8 cellular contexts compared by ENCODE assay signal in the genomic region with DNA sequence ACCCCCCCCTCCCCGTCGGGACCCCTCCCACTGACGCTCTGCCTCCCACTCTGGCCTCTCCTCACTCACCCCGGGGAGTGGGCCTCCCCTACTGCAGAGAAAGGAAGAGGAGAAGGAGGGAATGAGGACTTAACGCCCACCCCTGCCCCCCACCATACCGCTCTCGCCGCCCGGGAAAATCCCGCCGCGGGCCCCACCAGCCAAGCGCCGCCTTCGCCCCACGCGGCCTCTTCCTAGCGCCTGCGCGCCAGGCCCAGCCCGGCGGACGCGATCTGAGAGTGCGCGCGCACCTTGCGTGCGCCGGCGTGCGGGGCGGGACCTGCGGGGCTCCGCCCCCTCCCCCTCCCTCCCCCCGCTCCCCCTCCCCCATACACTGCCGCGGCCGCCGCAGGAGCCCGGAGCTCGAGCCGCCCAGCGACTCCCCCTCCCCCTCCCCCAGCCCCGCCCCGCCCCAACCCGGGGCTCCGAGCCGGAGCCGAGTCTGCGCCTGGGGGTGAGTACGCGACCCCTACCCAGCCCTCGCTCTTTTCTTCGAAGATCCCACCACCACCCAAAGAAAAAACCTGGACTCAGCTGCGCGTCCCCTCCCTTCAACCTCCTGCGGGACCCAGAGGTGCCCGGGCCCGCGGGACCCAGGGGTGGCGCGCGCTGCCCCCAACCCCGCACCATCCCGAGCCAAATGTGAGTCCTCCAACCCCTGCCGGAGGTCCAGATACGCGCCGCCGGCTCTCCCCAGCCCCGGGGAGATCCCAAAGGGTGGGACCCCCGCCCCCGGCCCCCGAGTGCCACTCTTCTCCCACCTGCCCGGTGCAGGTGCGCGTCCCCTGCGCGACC. TPM values are rescaled to one million over a fixed set of nuclear protein-coding genes. Genes with fewer than 3 reads are reported as not detected.
A peak's percentile ranks its signal among the peaks of the same experiment; 100 is the strongest.
DNase-seq lines count a peak whose midpoint lies in the region; ATAC-seq and TF ChIP-seq lines count a peak whose summit lies in the region.

A gene (minus strand): TSS at position 267 of the 834 bp plus-strand sequence. CDS start 10,841 bp downstream, outside the sequence.
A gene (plus strand): TSS at position 369 of the 834 bp plus-strand sequence. CDS start 7,031 bp downstream, outside the sequence.

- peak within 1 kb of the TSS; percentile 78 for H3K9ac ChIP-seq in SK-N-SH

- peak; percentile 64 for DNase-seq in DMS79 treated with DMSO at 0.1 percent for 48 hours (lab: John Stamatoyannopoulos, UW)
- DNase-seq in LoVo (ENCODE audit: low spot score) = peak; percentile 90
- DNase-seq in SK-N-SH = peak; percentile 100
- peak; percentile 89 for DNase-seq in activated naive CD4-positive, alpha-beta T cell treated with anti-CD3 and anti-CD28 coated beads, Interleukin-2, amount 10 ng/mL, durations not matched to agents 7 days and 5 days
- peak; percentile 99 for DNase-seq in germinal center (ENCODE audit: low spot score)
- peak; percentile 78 for DNase-seq in occipital lobe (lab: John Stamatoyannopoulos, UW)
- peak; percentile 84 for DNase-seq in superior temporal gyrus (ENCODE audit: extremely low spot score)

- peak; percentile 66 for ATAC-seq in GM21723 (IDR thresholded peaks at IDR 0.05; ENCODE audit: unreplicated experiment)

- peak within 1 kb of the TSS; percentile 88 for H3K4me3 Mint-ChIP-seq in activated naive CD4-positive, alpha-beta T cell treated with anti-CD3 and anti-CD28 coated beads, Interleukin-2, amount 10 ng/mL, durations not matched to agents 7 days and 5 days

- peak within 1 kb of the TSS; percentile 86; the same call in 1 of the 2 replicates for H2AFZ ChIP-seq in SK-N-SH (ENCODE audit: low read depth)

- TF ChIP-seq CTCF in SK-N-SH (IDR thresholded peaks at IDR 0.05) = no peak

- H3K4me1 Mint-ChIP-seq in activated naive CD4-positive, alpha-beta T cell treated with anti-CD3 and anti-CD28 coated beads, Interleukin-2, amount 10 ng/mL, durations not matched to agents 7 days and 5 days = peaks cover 61% of the 10 kb centered on the region

- H3K27me3 Mint-ChIP-seq in activated naive CD4-positive, alpha-beta T cell treated with anti-CD3 and anti-CD28 coated beads, Interleukin-2, amount 10 ng/mL, durations not matched to agents 7 days and 5 days = peaks cover 7% of the 10 kb centered on the region

- H3F3A ChIP-seq in SK-N-SH (replicated peaks; ENCODE audit: insufficient read depth) = peaks cover 13% of the 10 kb centered on the region

- no peaks in the 10 kb centered on the region for H3K9me3 ChIP-seq in SK-N-SH

- CTCF ChIA-PET in SK-N-SH (lab: Yijun Ruan, JAX) = interaction anchor here (1.0 to 2.0 kb wide), 5 partner anchors 17 to 358 kb away, joined by 3 to 7 read pairs (median 3); no protein-coding TSS in a partner anchor
- CTCF ChIA-PET in activated naive CD4-positive, alpha-beta T cell treated with anti-CD3 and anti-CD28 coated beads, Interleukin-2, amount 10 ng/mL, durations not matched to agents 7 days and 5 days (lab: Charles Lee) = no interaction called here

- no peak for TF ChIP-seq RAD21 in SK-N-SH (IDR thresholded peaks at IDR 0.05; ENCODE audit: low read length)

- TF ChIP-seq EP300 in SK-N-SH (IDR thresholded peaks at IDR 0.05; ENCODE audit: borderline replicate concordance in 1 of 2, low read depth in 1 of 2, low read length in 1 of 2) = no peak

- peak within 1 kb of the TSS; percentile 98 for H3K4me2 ChIP-seq in SK-N-SH

- POLR2A ChIA-PET in SK-N-SH (lab: Yijun Ruan, JAX) = no interaction called here

- H4K20me1 ChIP-seq in SK-N-SH (ENCODE audit: insufficient read depth) = peaks cover 42% of the 10 kb centered on the region

- peak within 1 kb of the TSS; percentile 82 to 92 for H3K4me3 ChIP-seq in SK-N-SH (ENCODE audit: low read depth in 2 of 2, low read length in 1 of 2)

- no peaks in the 10 kb centered on the region for H3K9me2 ChIP-seq in SK-N-SH

- H3K4me1 ChIP-seq in SK-N-SH (ENCODE audit: control insufficient read depth in 1 of 2, insufficient read depth in 2 of 2, low read depth in 1 of 2, low read length in 1 of 2) = peaks cover 23 to 34% of the 10 kb centered on the region in 2 experiments; a peak in 3 of 4 replicates

- H3K27ac Mint-ChIP-seq in activated naive CD4-positive, alpha-beta T cell treated with anti-CD3 and anti-CD28 coated beads, Interleukin-2, amount 10 ng/mL, durations not matched to agents 7 days and 5 days = peak within 1 kb of the TSS; percentile 94

- H3K36me3 Mint-ChIP-seq in activated naive CD4-positive, alpha-beta T cell treated with anti-CD3 and anti-CD28 coated beads, Interleukin-2, amount 10 ng/mL, durations not matched to agents 7 days and 5 days = peaks cover 24% of the 10 kb centered on the region

- under 1% methylated on average over 23 of the region's 80 CpGs for WGBS in SK-N-SH (ENCODE audit: low lambda C conversion rate)

- H3K79me2 ChIP-seq in SK-N-SH (ENCODE audit: insufficient read depth) = peaks cover 88% of the 10 kb centered on the region

- peak within 1 kb of the TSS; percentile 58 to 77 for H3K27ac ChIP-seq in SK-N-SH (ENCODE audit: low read depth in 2 of 2, low read length in 1 of 2)

- H3K9me3 Mint-ChIP-seq in activated naive CD4-positive, alpha-beta T cell treated with anti-CD3 and anti-CD28 coated beads, Interleukin-2, amount 10 ng/mL, durations not matched to agents 7 days and 5 days = no peaks in the 10 kb centered on the region

- no peaks in the 10 kb centered on the region for H3K27me3 ChIP-seq in SK-N-SH (ENCODE audit: insufficient read depth)

- H3K36me3 ChIP-seq in SK-N-SH (replicated peaks in 1 of 2; ENCODE audit: control insufficient read depth in 1 of 2, insufficient read depth in 2 of 2, low read length in 1 of 2) = peaks cover 6% of the 10 kb centered on the region in 2 experiments

TF ChIP-seq in SK-N-SH, 30 proteins besides CTCF, POLR2A, EP300 and RAD21:
- TF ChIP-seq, protein P1, sequence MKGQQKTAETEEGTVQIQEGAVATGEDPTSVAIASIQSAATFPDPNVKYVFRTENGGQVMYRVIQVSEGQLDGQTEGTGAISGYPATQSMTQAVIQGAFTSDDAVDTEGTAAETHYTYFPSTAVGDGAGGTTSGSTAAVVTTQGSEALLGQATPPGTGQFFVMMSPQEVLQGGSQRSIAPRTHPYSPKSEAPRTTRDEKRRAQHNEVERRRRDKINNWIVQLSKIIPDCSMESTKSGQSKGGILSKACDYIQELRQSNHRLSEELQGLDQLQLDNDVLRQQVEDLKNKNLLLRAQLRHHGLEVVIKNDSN (IDR thresholded peaks at IDR 0.05; ENCODE audit: borderline replicate concordance, low read depth) = no peak
- no peak for TF ChIP-seq ELF1 (IDR thresholded peaks at IDR 0.05)
- TF ChIP-seq, protein P2, sequence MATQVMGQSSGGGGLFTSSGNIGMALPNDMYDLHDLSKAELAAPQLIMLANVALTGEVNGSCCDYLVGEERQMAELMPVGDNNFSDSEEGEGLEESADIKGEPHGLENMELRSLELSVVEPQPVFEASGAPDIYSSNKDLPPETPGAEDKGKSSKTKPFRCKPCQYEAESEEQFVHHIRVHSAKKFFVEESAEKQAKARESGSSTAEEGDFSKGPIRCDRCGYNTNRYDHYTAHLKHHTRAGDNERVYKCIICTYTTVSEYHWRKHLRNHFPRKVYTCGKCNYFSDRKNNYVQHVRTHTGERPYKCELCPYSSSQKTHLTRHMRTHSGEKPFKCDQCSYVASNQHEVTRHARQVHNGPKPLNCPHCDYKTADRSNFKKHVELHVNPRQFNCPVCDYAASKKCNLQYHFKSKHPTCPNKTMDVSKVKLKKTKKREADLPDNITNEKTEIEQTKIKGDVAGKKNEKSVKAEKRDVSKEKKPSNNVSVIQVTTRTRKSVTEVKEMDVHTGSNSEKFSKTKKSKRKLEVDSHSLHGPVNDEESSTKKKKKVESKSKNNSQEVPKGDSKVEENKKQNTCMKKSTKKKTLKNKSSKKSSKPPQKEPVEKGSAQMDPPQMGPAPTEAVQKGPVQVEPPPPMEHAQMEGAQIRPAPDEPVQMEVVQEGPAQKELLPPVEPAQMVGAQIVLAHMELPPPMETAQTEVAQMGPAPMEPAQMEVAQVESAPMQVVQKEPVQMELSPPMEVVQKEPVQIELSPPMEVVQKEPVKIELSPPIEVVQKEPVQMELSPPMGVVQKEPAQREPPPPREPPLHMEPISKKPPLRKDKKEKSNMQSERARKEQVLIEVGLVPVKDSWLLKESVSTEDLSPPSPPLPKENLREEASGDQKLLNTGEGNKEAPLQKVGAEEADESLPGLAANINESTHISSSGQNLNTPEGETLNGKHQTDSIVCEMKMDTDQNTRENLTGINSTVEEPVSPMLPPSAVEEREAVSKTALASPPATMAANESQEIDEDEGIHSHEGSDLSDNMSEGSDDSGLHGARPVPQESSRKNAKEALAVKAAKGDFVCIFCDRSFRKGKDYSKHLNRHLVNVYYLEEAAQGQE (IDR thresholded peaks at IDR 0.05; ENCODE audit: low read depth, low read length) = 0 out of 2 replicates have a peak, but pooled peaks have one; percentile 9
- TF ChIP-seq NRF1 (IDR thresholded peaks at IDR 0.05; ENCODE audit: low read depth, low read length) = peak; percentile 94
- peak; percentile 76 for TF ChIP-seq POLR2AphosphoS5 (IDR thresholded peaks at IDR 0.05; ENCODE audit: low read depth, low read length)
- no peak for TF ChIP-seq JUND (IDR thresholded peaks at IDR 0.05)
- TF ChIP-seq, protein P3, sequence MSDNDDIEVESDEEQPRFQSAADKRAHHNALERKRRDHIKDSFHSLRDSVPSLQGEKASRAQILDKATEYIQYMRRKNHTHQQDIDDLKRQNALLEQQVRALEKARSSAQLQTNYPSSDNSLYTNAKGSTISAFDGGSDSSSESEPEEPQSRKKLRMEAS (IDR thresholded peaks at IDR 0.05; ENCODE audit: low read depth) = peak; percentile 56
- TF ChIP-seq MXI1 (IDR thresholded peaks at IDR 0.05; ENCODE audit: low read depth, low read length) = peak; percentile 59; the same call in 1 of the 2 replicates
- TF ChIP-seq TAF1 (IDR thresholded peaks at IDR 0.05; ENCODE audit: borderline replicate concordance, low read depth, low read length) = peak; percentile 70
- TF ChIP-seq SIN3A (IDR thresholded peaks at IDR 0.05; ENCODE audit: borderline replicate concordance, low read depth, low read length) = no peak
TF ChIP-seq in SK-N-SH: peak in this region for 6.

RNA-seq across cellular contexts. Expression of the first gene that starts in this region (rescaled TPM):
- polyA plus RNA-seq in SK-N-SH (2012; rRNA removed) = 92.4 and 97.0 TPM in 2 replicates
- polyA plus RNA-seq in SK-N-SH (2012; cell fraction: cytosol; rRNA removed) = 72.1 and 86.3 TPM in 2 replicates
- 39.4 and 45.0 TPM in 2 replicates for polyA plus RNA-seq in SK-N-SH (2012; cell fraction: nucleus; rRNA removed)
- total RNA-seq in occipital lobe = 34.6 TPM

RNA-seq across cellular contexts. Expression of the second gene that starts in this region (rescaled TPM):
- 52.7 and 63.2 TPM in 2 replicates for polyA plus RNA-seq in SK-N-SH (2012; rRNA removed)
- 26.9 and 37.6 TPM in 2 replicates for polyA plus RNA-seq in SK-N-SH (2012; cell fraction: cytosol; rRNA removed)
- 97.6 and 129 TPM in 2 replicates for polyA plus RNA-seq in SK-N-SH (2012; cell fraction: nucleus; rRNA removed)
- total RNA-seq in occipital lobe = 41.3 TPM

Comparison
In these comparisons a context has a peak if more than half of its experiments do, and no peak if none do; other contexts are left out.
1. Peak in every context shown above with its lines: DNase-seq, ATAC-seq, H3K4me3 ChIP-seq and H3K27ac ChIP-seq.